In genomic region chr11:8355418-8355742, GRCh38 we compare ENCODE assay signal across 20 cellular contexts.
DNase-seq lines count a peak whose midpoint lies in the region; ATAC-seq and TF ChIP-seq lines count a peak whose summit lies in the region.
"Had no signal": no experiment of that assay in that cellular context is flagged by ENCODE, and none has a peak within 500 bp of the region (broad histone marks: within the 10 kb centered on the region; RNA-seq: fewer than 3 reads in every experiment).

No MANE protein-coding gene starts in this region.

- H3K4me3 Mint-ChIP-seq in chondrocyte (ENCODE audit: unreplicated experiment), result no peak overlapping the region
- no peak overlapping the region for H3K4me3 Mint-ChIP-seq in neural progenitor cell
- H3K4me3 Mint-ChIP-seq: CD8-positive, alpha-beta T cell; GM23338 had no signal

- no peaks in the 10 kb centered on the region for H3K79me2 ChIP-seq in neural progenitor cell (ENCODE audit: low read depth)

- no peak overlapping the region for H2AFZ ChIP-seq in neural progenitor cell (replicated peaks)
- H2AFZ ChIP-seq: GM23338, PC-9 had no signal

- H3K36me3 ChIP-seq in neural progenitor cell, result no peaks in the 10 kb centered on the region
- no peaks in the 10 kb centered on the region for H3K36me3 ChIP-seq in upper lobe of right lung
- H3K36me3 ChIP-seq: SJSA1 had no signal

- H3K9me3 ChIP-seq in neural progenitor cell (ENCODE audit: low read depth), result no peaks in the 10 kb centered on the region
- H3K9me3 ChIP-seq in upper lobe of right lung, result no peaks in the 10 kb centered on the region
- H3K9me3 ChIP-seq: A549, Caco-2, SJSA1 had no signal

- H3K4me1 ChIP-seq in neural progenitor cell (peaks cover 44% of the 10 kb centered on the region), upper lobe of right lung (no peaks in the 10 kb centered on the region)
- H3K4me1 ChIP-seq: A549, Caco-2, SJSA1 had no signal

- H3K36me3 Mint-ChIP-seq in chondrocyte (ENCODE audit: low read depth) (no peaks in the 10 kb centered on the region), neural progenitor cell (no peaks in the 10 kb centered on the region)
- H3K36me3 Mint-ChIP-seq: CD8-positive, alpha-beta T cell had no signal

- H4K20me1 ChIP-seq in neural progenitor cell (ENCODE audit: low read depth), result peaks cover 4% of the 10 kb centered on the region

- DNase-seq in chondrocyte (ENCODE audit: low spot score), result peak; percentile 51
- no peak for DNase-seq in neural progenitor cell (ENCODE audit: low spot score)
- peak; percentile 33 for DNase-seq in upper lobe of right lung
- DNase-seq in hepatic stellate cell (ENCODE audit: low spot score), result no peak
- no peak for DNase-seq in KBM-7
- DNase-seq: Caco-2; CD8-positive, alpha-beta T cell; GF-D8; H9; MV-4-11; NCI-H2029; Right ventricle myocardium superior had no signal

- in situ Hi-C loops in KBM-7 (cut with MboI; ENCODE audit: low pct_unique_long_range_greater_than_20kb, low sequenced_read_pairs), result no loop called here

- H3K27me3 ChIP-seq in neural progenitor cell, result no peaks in the 10 kb centered on the region
- H3K27me3 ChIP-seq in upper lobe of right lung, result no peaks in the 10 kb centered on the region
- H3K27me3 ChIP-seq: SJSA1 had no signal

- H3K27me3 Mint-ChIP-seq in chondrocyte (ENCODE audit: low read depth) (peaks cover 27% of the 10 kb centered on the region), neural progenitor cell (ENCODE audit: insufficient read depth, low read depth) (peaks cover 5% of the 10 kb centered on the region)

- H3K27ac Mint-ChIP-seq in chondrocyte (ENCODE audit: unreplicated experiment) (no peak overlapping the region), neural progenitor cell (no peak overlapping the region)
- H3K27ac Mint-ChIP-seq: CD8-positive, alpha-beta T cell; GM23338; H9 had no signal

- H3K4me1 Mint-ChIP-seq in chondrocyte (ENCODE audit: low read depth) (peaks cover 5% of the 10 kb centered on the region), neural progenitor cell (peaks cover 37% of the 10 kb centered on the region)

- peak overlapping the region; percentile 63 for H3K4me2 ChIP-seq in neural progenitor cell
- H3K4me2 ChIP-seq: A549, GM23338 had no signal

- TF ChIP-seq CTCF in chondrocyte (IDR thresholded peaks at IDR 0.05) (no peak), neural progenitor cell (IDR thresholded peaks at IDR 0.05) (no peak), upper lobe of right lung (IDR thresholded peaks at IDR 0.05) (no peak)

- H3K9me3 Mint-ChIP-seq in chondrocyte (ENCODE audit: low read depth) (no peaks in the 10 kb centered on the region), neural progenitor cell (no peaks in the 10 kb centered on the region)
- H3K9me3 Mint-ChIP-seq: CD8-positive, alpha-beta T cell; GM23338 had no signal

- ATAC-seq in GM19395 (IDR thresholded peaks at IDR 0.05; ENCODE audit: unreplicated experiment) (peak; percentile 9), upper lobe of right lung (no peak), GM21576 (IDR thresholded peaks at IDR 0.05; ENCODE audit: unreplicated experiment) (no peak)
- ATAC-seq: CD8-positive, alpha-beta T cell; HepG2 had no signal

- H3K4me3 ChIP-seq in neural progenitor cell (no peak overlapping the region), upper lobe of right lung (no peak overlapping the region)
- H3K4me3 ChIP-seq: A549, GM23338, SJSA1 had no signal

- no peak overlapping the region for H3K9ac ChIP-seq in neural progenitor cell

- peaks cover 23% of the 10 kb centered on the region for H3F3A ChIP-seq in neural progenitor cell (ENCODE audit: low read depth)

- intact Hi-C loops in upper lobe of right lung (cut with DNase I), result no loop called here

- H3K27ac ChIP-seq in neural progenitor cell (no peak overlapping the region), upper lobe of right lung (no peak overlapping the region)
- H3K27ac ChIP-seq: A549, C4-2B, PC-9, SJSA1 had no signal

Comparison
In these comparisons a context has a peak if more than half of its experiments do, and no peak if none do; other contexts are left out.
1. DNase-seq: peak in chondrocyte (single experiment) and upper lobe of right lung (single experiment); none in neural progenitor cell (single experiment), hepatic stellate cell (single experiment) and KBM-7 (single experiment).